Comparison of ENCODE assay signal across 34 cellular contexts in genomic region chr10:111765216-111765615, GRCh38.
"Had no signal": no experiment of that assay in that cellular context is flagged by ENCODE, and none has a peak within 500 bp of the region (broad histone marks: within the 10 kb centered on the region; RNA-seq: fewer than 3 reads in every experiment).

No MANE protein-coding gene starts in this region.

- DNase-seq: Karpas-422, Kasumi-1, MG63, MM.1S, MV-4-11, NCI-H1048, NCI-H1092, NCI-H1092 treated with DMSO at 0.1 percent for 48 hours, NCI-H1105, NCI-H1105 treated with DMSO at 0.1 percent for 48 hours, NCI-H1417, NCI-H1417 treated with DMSO at 0.1 percent for 48 hours, NCI-H1436, NCI-H1436 treated with DMSO at 0.1 percent for 48 hours, NCI-H146, NCI-H1694, NCI-H1694 treated with DMSO at 0.1 percent for 48 hours, NCI-H187, NCI-H187 treated with DMSO at 0.1 percent for 48 hours, NCI-H1930, NCI-H2029, NCI-H2029 treated with DMSO at 0.1 percent for 48 hours, NCI-H2081, NCI-H2081 treated with DMSO at 0.1 percent for 48 hours, NCI-H2107, NCI-H2171, NCI-H2171 treated with DMSO at 0.1 percent for 48 hours, NCI-H2227 treated with DMSO at 0.1 percent for 48 hours, NCI-H226, NCI-H345, NCI-H446, NCI-H446 treated with DMSO at 0.1 percent for 48 hours, NCI-H510A, NCI-H510A treated with DMSO at 0.1 percent for 48 hours had no signal

- H3K36me3 ChIP-seq: MG63 had no signal

- H3K9me3 ChIP-seq: MG63 had no signal

- H3K4me3 ChIP-seq: MG63 had no signal
